ENCODE assay signal across 1 cellular context in the genomic region with DNA sequence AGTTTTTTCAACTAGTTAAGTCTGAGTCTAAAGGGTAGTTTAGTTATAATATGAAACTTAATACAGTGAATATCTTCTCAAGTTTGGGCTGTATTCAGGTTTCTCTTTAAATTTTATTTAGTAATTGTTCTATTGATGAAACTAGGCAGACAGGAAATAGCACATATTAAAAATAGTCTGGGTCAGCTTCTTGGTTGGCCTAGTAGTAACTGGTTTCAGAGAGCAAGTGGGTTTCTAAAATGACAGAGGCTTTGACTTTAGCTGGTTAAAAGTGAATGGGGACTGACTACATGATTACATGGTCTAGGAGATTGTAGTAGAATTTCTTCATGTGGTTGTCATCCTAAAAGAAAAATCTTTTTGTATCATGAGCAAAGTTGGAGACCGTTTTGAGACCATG.
TF ChIP-seq lines count a peak whose summit lies in the region.

No MANE protein-coding gene starts in this region.

TF ChIP-seq in GM12878, 131 proteins besides CTCF, POLR2A, EP300 and RAD21:
- no peak for TF ChIP-seq MYB (IDR thresholded peaks at IDR 0.05; ENCODE audit: borderline replicate concordance, low read depth, low read length)
- TF ChIP-seq, protein P1, sequence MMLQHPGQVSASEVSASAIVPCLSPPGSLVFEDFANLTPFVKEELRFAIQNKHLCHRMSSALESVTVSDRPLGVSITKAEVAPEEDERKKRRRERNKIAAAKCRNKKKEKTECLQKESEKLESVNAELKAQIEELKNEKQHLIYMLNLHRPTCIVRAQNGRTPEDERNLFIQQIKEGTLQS (IDR thresholded peaks at IDR 0.05; ENCODE audit: borderline replicate concordance, extremely low read depth, low read depth, low read length), result no peak
- TF ChIP-seq TBL1XR1 (IDR thresholded peaks at IDR 0.05; ENCODE audit: low read depth, low read length), result no peak
- TF ChIP-seq NFIC (IDR thresholded peaks at IDR 0.05; ENCODE audit: low read depth, low read length), result peak; percentile 36; the same call in 1 of the 2 replicates
- no peak for TF ChIP-seq CEBPB (IDR thresholded peaks at IDR 0.05; ENCODE audit: borderline replicate concordance in 1 of 2, low read depth in 2 of 2, low read length in 2 of 2)
- no peak for TF ChIP-seq FOS (IDR thresholded peaks at IDR 0.05; ENCODE audit: borderline replicate concordance, extremely low read depth, insufficient read length)
- TF ChIP-seq POLR2AphosphoS5 (IDR thresholded peaks at IDR 0.05; ENCODE audit: low read length), result no peak
- peak; percentile 49; the same call in 1 of the 2 replicates for TF ChIP-seq RUNX3 (IDR thresholded peaks at IDR 0.05; ENCODE audit: low read length)
- TF ChIP-seq, protein P2, sequence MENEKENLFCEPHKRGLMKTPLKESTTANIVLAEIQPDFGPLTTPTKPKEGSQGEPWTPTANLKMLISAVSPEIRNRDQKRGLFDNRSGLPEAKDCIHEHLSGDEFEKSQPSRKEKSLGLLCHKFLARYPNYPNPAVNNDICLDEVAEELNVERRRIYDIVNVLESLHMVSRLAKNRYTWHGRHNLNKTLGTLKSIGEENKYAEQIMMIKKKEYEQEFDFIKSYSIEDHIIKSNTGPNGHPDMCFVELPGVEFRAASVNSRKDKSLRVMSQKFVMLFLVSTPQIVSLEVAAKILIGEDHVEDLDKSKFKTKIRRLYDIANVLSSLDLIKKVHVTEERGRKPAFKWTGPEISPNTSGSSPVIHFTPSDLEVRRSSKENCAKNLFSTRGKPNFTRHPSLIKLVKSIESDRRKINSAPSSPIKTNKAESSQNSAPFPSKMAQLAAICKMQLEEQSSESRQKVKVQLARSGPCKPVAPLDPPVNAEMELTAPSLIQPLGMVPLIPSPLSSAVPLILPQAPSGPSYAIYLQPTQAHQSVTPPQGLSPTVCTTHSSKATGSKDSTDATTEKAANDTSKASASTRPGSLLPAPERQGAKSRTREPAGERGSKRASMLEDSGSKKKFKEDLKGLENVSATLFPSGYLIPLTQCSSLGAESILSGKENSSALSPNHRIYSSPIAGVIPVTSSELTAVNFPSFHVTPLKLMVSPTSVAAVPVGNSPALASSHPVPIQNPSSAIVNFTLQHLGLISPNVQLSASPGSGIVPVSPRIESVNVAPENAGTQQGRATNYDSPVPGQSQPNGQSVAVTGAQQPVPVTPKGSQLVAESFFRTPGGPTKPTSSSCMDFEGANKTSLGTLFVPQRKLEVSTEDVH (IDR thresholded peaks at IDR 0.05; ENCODE audit: low read depth, partially characterized antibody), result no peak
- 0 out of 2 replicates have a peak, but pooled peaks have one; percentile 52 for TF ChIP-seq MEF2A (IDR thresholded peaks at IDR 0.05; ENCODE audit: insufficient read depth, low read depth, low read length)
- TF ChIP-seq NR2F1 (conservative IDR thresholded peaks at IDR 0.05), result no peak
